ENCODE assay signal across 8 cellular contexts in genomic region chr1:84504580-84505021, GRCh38. TPM values are rescaled to one million over a fixed set of nuclear protein-coding genes. Genes with fewer than 3 reads are reported as not detected.
DNase-seq lines count a peak whose midpoint lies in the region; FAIRE-seq and TF ChIP-seq lines count a peak whose summit lies in the region.

No MANE protein-coding gene starts in this region.

- H4K91ac ChIP-seq in H1 (replicated peaks; ENCODE audit: insufficient read length, low read length), result no peak overlapping the region

- H3K9ac ChIP-seq in H1 (replicated peaks in 1 of 4; ENCODE audit: extremely low read depth in 1 of 4, low read depth in 3 of 4, low read length in 3 of 4), result peak overlapping the region in 1 of 4 experiments; percentile 82; a peak in 2 of 7 replicates

- peaks cover 6% of the 10 kb centered on the region; the same call in 1 of the 2 replicates for H3K23me2 ChIP-seq in H1 (ENCODE audit: low read depth, low read length)

- CTCF ChIA-PET in H1 (lab: Charles Lee; ENCODE audit: partially characterized antibody), result interaction anchor here (0.6 to 2.0 kb wide), 7 partner anchors 9 to 709 kb away, joined by 3 to 5 read pairs (median 4); no protein-coding TSS in a partner anchor

- no peak overlapping the region for H3K23ac ChIP-seq in H1 (ENCODE audit: insufficient read length)

- no peak overlapping the region for H2AFZ ChIP-seq in H1 (ENCODE audit: low read length)

- peak overlapping the region; percentile 92 for H3K4me3 Mint-ChIP-seq in T-helper 2 cell treated with Interferon-gamma antibody and Interleukin-4, amounts not matched to agents 5 μg/mL and 100 μg/mL, for 36 hours
- peak overlapping the region; percentile 95 for H3K4me3 Mint-ChIP-seq in neural crest cell

- no peak overlapping the region for H2BK120ac ChIP-seq in H1 (replicated peaks; ENCODE audit: low read depth, low read length)

- TF ChIP-seq CTCF in H1 (IDR thresholded peaks at IDR 0.05; ENCODE audit: control extremely low read depth in 1 of 3, insufficient read depth in 1 of 3, low read depth in 1 of 3, low read length in 3 of 3) (no peak), neural crest cell (conservative IDR thresholded peaks at IDR 0.05) (no peak)

- POLR2A ChIA-PET in H1 (lab: Charles Lee; ENCODE audit: partially characterized antibody), result interaction anchor here (0.8 to 1.7 kb wide), 3 partner anchors 10 to 247 kb away, joined by 3 to 4 read pairs (median 3); partner anchors contain the start of gene CTBS

- peaks cover 0 to 15% (median 0%) of the 10 kb centered on the region in 4 experiments; a peak in 4 of 8 replicates for H3K36me3 ChIP-seq in H1 (ENCODE audit: control insufficient read depth in 2 of 4, insufficient read depth in 4 of 4, low read length in 3 of 4)

- H4K5ac ChIP-seq in H1 (ENCODE audit: insufficient read length, low read depth, low read length), result no peak overlapping the region

- no peak overlapping the region for H2BK20ac ChIP-seq in H1 (ENCODE audit: low read length)

- H3K27me3 ChIP-seq in H1 (replicated peaks in 1 of 4; ENCODE audit: control insufficient read depth in 3 of 4, extremely low read depth in 1 of 4, insufficient read depth in 3 of 4, low read length in 3 of 4), result no peaks in the 10 kb centered on the region

- no peak overlapping the region for H3K4ac ChIP-seq in H1 (replicated peaks; ENCODE audit: insufficient read length, low read depth, low read length)

- H3K79me2 ChIP-seq in H1 (ENCODE audit: control insufficient read depth in 1 of 2, insufficient read depth in 2 of 2, low read length in 2 of 2), result peaks cover 3 to 51% of the 10 kb centered on the region in 2 experiments; a peak in 2 of 4 replicates

- no peak overlapping the region for H2BK15ac ChIP-seq in H1 (ENCODE audit: low read length)

- WGBS in H1 (ENCODE audit: extremely low coverage in 1 of 2, insufficient coverage in 1 of 2, insufficient read length in 1 of 2, insufficient replicate concordance in 2 of 2, low coverage in 1 of 2, low lambda C conversion rate in 2 of 2, missing lambda C conversion rate in 1 of 2), 2 experiments, result 54% methylated on average over 6 of the region's 6 CpGs; no CpG with 5 or more reads in 1 of the 2 experiments

- H2BK5ac ChIP-seq in H1 (ENCODE audit: low read depth, low read length), result no peak overlapping the region

- H3K27ac Mint-ChIP-seq in T-helper 2 cell treated with Interferon-gamma antibody and Interleukin-4, amounts not matched to agents 5 μg/mL and 100 μg/mL, for 36 hours, result peak overlapping the region; percentile 94
- H3K27ac Mint-ChIP-seq in neural crest cell (ENCODE audit: unreplicated experiment), result no peak overlapping the region

- peak overlapping the region; percentile 79 to 100 for H3K4me2 ChIP-seq in H1 (ENCODE audit: insufficient read depth in 1 of 2, low read depth in 2 of 2, low read length in 2 of 2)

- H3K14ac ChIP-seq in H1 (ENCODE audit: insufficient read length), result no peak overlapping the region

- H3K36me3 Mint-ChIP-seq in T-helper 2 cell treated with Interferon-gamma antibody and Interleukin-4, amounts not matched to agents 5 μg/mL and 100 μg/mL, for 36 hours (ENCODE audit: low read depth), result peaks cover 37% of the 10 kb centered on the region
- H3K36me3 Mint-ChIP-seq in neural crest cell (ENCODE audit: low read depth), result peaks cover 18% of the 10 kb centered on the region

- H3K79me1 ChIP-seq in H1 (ENCODE audit: low read depth, low read length), result peaks cover 4% of the 10 kb centered on the region; the same call in 1 of the 2 replicates

- no peak overlapping the region for H2BK12ac ChIP-seq in H1 (ENCODE audit: low read depth, low read length)

- H3K4me1 Mint-ChIP-seq in T-helper 2 cell treated with Interferon-gamma antibody and Interleukin-4, amounts not matched to agents 5 μg/mL and 100 μg/mL, for 36 hours (ENCODE audit: low read depth), result peaks cover 35% of the 10 kb centered on the region
- peaks cover 31% of the 10 kb centered on the region for H3K4me1 Mint-ChIP-seq in neural crest cell

- H3K27ac ChIP-seq in H1 (ENCODE audit: low read depth, low read length), result no peak overlapping the region

- peaks cover 0 to 13% (median 6%) of the 10 kb centered on the region in 4 experiments; a peak in 6 of 7 replicates for H3K4me1 ChIP-seq in H1 (replicated peaks in 1 of 4; ENCODE audit: control insufficient read depth in 3 of 4, insufficient read depth in 4 of 4, low read length in 3 of 4)

- no peak for TF ChIP-seq RAD21 in H1 (IDR thresholded peaks at IDR 0.05 in 1 of 2, conservative IDR thresholded peaks at IDR 0.05 in 1 of 2; ENCODE audit: low read depth in 2 of 2, low read length in 2 of 2)

- peaks cover 12% of the 10 kb centered on the region for H3K9me3 Mint-ChIP-seq in T-helper 2 cell treated with Interferon-gamma antibody and Interleukin-4, amounts not matched to agents 5 μg/mL and 100 μg/mL, for 36 hours
- H3K9me3 Mint-ChIP-seq in neural crest cell, result peaks cover 6% of the 10 kb centered on the region

- H3K9me3 ChIP-seq in H1 (ENCODE audit: insufficient read depth in 2 of 2, low read depth in 1 of 2, low read length in 1 of 2), result no peaks in the 10 kb centered on the region

- no peak for TF ChIP-seq POLR2A in H1 (IDR thresholded peaks at IDR 0.05; ENCODE audit: control extremely low read depth in 1 of 2, low read depth in 2 of 2, low read length in 2 of 2)

- no peak overlapping the region for H2AK5ac ChIP-seq in H1 (ENCODE audit: low read depth, low read length)

- no peak for DNase-seq in T-helper 2 cell treated with Interferon-gamma antibody and Interleukin-4, amounts not matched to agents 5 μg/mL and 100 μg/mL, for 36 hours (ENCODE audit: low spot score)
- DNase-seq in T-helper 2 cell, result no peak
- DNase-seq in OCI-M1 (lab: John Stamatoyannopoulos, UW), result peak; percentile 70
- DNase-seq in H1 (ENCODE audit: low read depth in 1 of 2, low spot score in 2 of 2), result no peak
- no peak for DNase-seq in neural crest cell (ENCODE audit: low read depth, low spot score)
- DNase-seq in mucosa of gallbladder (ENCODE audit: low spot score), result no peak
- no peak for DNase-seq in SKM-1 treated with dmso at 0.1 percent for 144 hours (lab: John Stamatoyannopoulos, UW; ENCODE audit: unreplicated experiment)
- DNase-seq in inferior parietal cortex (ENCODE audit: extremely low spot score), result no peak

- H3K56ac ChIP-seq in H1 (replicated peaks; ENCODE audit: insufficient read length, low read depth, low read length), result no peak overlapping the region

- TF ChIP-seq EP300 in H1 (IDR thresholded peaks at IDR 0.05; ENCODE audit: borderline replicate concordance in 1 of 2, low read depth in 2 of 2, low read length in 2 of 2), result no peak

- H3K27me3 Mint-ChIP-seq in T-helper 2 cell treated with Interferon-gamma antibody and Interleukin-4, amounts not matched to agents 5 μg/mL and 100 μg/mL, for 36 hours (ENCODE audit: low read depth), result no peaks in the 10 kb centered on the region
- no peaks in the 10 kb centered on the region for H3K27me3 Mint-ChIP-seq in neural crest cell (ENCODE audit: low read depth)

- no peak overlapping the region for H3K18ac ChIP-seq in H1 (ENCODE audit: extremely low read depth, low read length)

- peaks cover 16 to 20% of the 10 kb centered on the region in 2 experiments for H4K20me1 ChIP-seq in H1 (replicated peaks in 1 of 2; ENCODE audit: control insufficient read depth in 1 of 2, insufficient read depth in 2 of 2, low read length in 2 of 2)

- H4K8ac ChIP-seq in H1 (ENCODE audit: extremely low read depth, insufficient read depth, low read length), result no peak overlapping the region

- no peak for FAIRE-seq in H1 (lab: Jason Lieb, UNC)

- peak overlapping the region in 3 of 4 experiments; percentile 88 to 97 (median 94); a peak in 5 of 8 replicates for H3K4me3 ChIP-seq in H1 (ENCODE audit: extremely low read depth in 1 of 4, insufficient read depth in 2 of 4, low read depth in 3 of 4, low read length in 4 of 4)

TF ChIP-seq in H1, 55 proteins besides CTCF, POLR2A, EP300 and RAD21 (continues in another document):
- no peak for TF ChIP-seq FOSL1 (IDR thresholded peaks at IDR 0.05; ENCODE audit: insufficient read depth, low read depth, low read length)
- no peak for TF ChIP-seq CBX8 (IDR thresholded peaks at IDR 0.05; ENCODE audit: borderline replicate concordance, low read depth, low read length)
- TF ChIP-seq SIX5 (IDR thresholded peaks at IDR 0.05; ENCODE audit: low read depth, low read length), result no peak

RNA-seq across cellular contexts. Expression of gene SPATA1, which starts 1.6 kb away (rescaled TPM):
- total RNA-seq in H1 (2021; fragmentation: NEBNext Ultra II Directional; extraction: Animal tissue kit (Norgen Biotek cat#: 25700)), result 1.1 TPM in 2 replicates
- polyA plus RNA-seq in H1 (2011; rRNA removed), result 0.51 TPM in 1 of 2 replicates, not detected in the other
- polyA plus RNA-seq in H1 (2011; cell fraction: cytosol; rRNA removed), result 0.49 TPM
- polyA plus RNA-seq in H1 (2011; cell fraction: nucleus; rRNA removed), result 1.0 TPM
- 0.80 to 1.6 TPM (median 1.3 TPM) in 3 of 4 replicates, not detected in the other for polyA plus RNA-seq in H1 (2012, experiment 1 of 2)
- polyA plus RNA-seq in H1 (2012, experiment 2 of 2), result not detected
- polyA plus RNA-seq in H1 (2013, experiment 1 of 2), result 2.3 TPM
- polyA plus RNA-seq in H1 (2013, experiment 2 of 2), result 2.5 TPM
- polyA minus RNA-seq in H1 (2011; rRNA and poly(A)+ RNA removed), result not detected in 2 replicates
- not detected for polyA minus RNA-seq in H1 (2011; cell fraction: cytosol; rRNA and poly(A)+ RNA removed)
- 2.8 TPM for polyA minus RNA-seq in H1 (2011; cell fraction: nucleus; rRNA and poly(A)+ RNA removed)
- 1.5 and 2.3 TPM in 2 replicates for total RNA-seq in neural crest cell
- total RNA-seq in mucosa of gallbladder, result 2.2 TPM

RNA-seq across cellular contexts. Expression of gene GNG5, which starts 1.8 kb away (rescaled TPM):
- 94.0 and 109 TPM in 2 replicates for total RNA-seq in H1 (2021; fragmentation: NEBNext Ultra II Directional; extraction: Animal tissue kit (Norgen Biotek cat#: 25700))
- 89.8 and 104 TPM in 2 replicates for polyA plus RNA-seq in H1 (2011; rRNA removed)
- polyA plus RNA-seq in H1 (2011; cell fraction: cytosol; rRNA removed), result 64.2 TPM
- polyA plus RNA-seq in H1 (2011; cell fraction: nucleus; rRNA removed), result 95.9 TPM
- polyA plus RNA-seq in H1 (2012, experiment 1 of 2), result 138 to 158 TPM (median 145 TPM) in 4 replicates
- polyA plus RNA-seq in H1 (2012, experiment 2 of 2), result 267 TPM
- 223 TPM for polyA plus RNA-seq in H1 (2013, experiment 1 of 2)
- polyA plus RNA-seq in H1 (2013, experiment 2 of 2), result 200 TPM
- 13.9 and 14.8 TPM in 2 replicates for polyA minus RNA-seq in H1 (2011; rRNA and poly(A)+ RNA removed)
- 46.7 TPM for polyA minus RNA-seq in H1 (2011; cell fraction: cytosol; rRNA and poly(A)+ RNA removed)
- 34.0 TPM for polyA minus RNA-seq in H1 (2011; cell fraction: nucleus; rRNA and poly(A)+ RNA removed)
- 123 and 126 TPM in 2 replicates for total RNA-seq in neural crest cell
- 93.2 TPM for total RNA-seq in mucosa of gallbladder

RNA-seq across cellular contexts. Expression of gene RPF1, which starts 25.5 kb away (rescaled TPM):
- total RNA-seq in H1 (2021; fragmentation: NEBNext Ultra II Directional; extraction: Animal tissue kit (Norgen Biotek cat#: 25700)), result 41.8 and 42.4 TPM in 2 replicates
- polyA plus RNA-seq in H1 (2011; rRNA removed), result 10.4 and 18.7 TPM in 2 replicates
- polyA plus RNA-seq in H1 (2011; cell fraction: cytosol; rRNA removed), result 27.5 TPM
- polyA plus RNA-seq in H1 (2011; cell fraction: nucleus; rRNA removed), result 7.5 TPM
- 24.3 to 46.3 TPM (median 27.4 TPM) in 4 replicates for polyA plus RNA-seq in H1 (2012, experiment 1 of 2)
- 5.8 TPM for polyA plus RNA-seq in H1 (2012, experiment 2 of 2)
- polyA plus RNA-seq in H1 (2013, experiment 1 of 2), result 66.4 TPM
- 66.9 TPM for polyA plus RNA-seq in H1 (2013, experiment 2 of 2)
- polyA minus RNA-seq in H1 (2011; rRNA and poly(A)+ RNA removed), result 7.5 and 10.5 TPM in 2 replicates
- 10.0 TPM for polyA minus RNA-seq in H1 (2011; cell fraction: cytosol; rRNA and poly(A)+ RNA removed)
- 11.3 TPM for polyA minus RNA-seq in H1 (2011; cell fraction: nucleus; rRNA and poly(A)+ RNA removed)
- total RNA-seq in neural crest cell, result 35.4 and 36.5 TPM in 2 replicates
- total RNA-seq in mucosa of gallbladder, result 22.4 TPM
